In the genomic region with DNA sequence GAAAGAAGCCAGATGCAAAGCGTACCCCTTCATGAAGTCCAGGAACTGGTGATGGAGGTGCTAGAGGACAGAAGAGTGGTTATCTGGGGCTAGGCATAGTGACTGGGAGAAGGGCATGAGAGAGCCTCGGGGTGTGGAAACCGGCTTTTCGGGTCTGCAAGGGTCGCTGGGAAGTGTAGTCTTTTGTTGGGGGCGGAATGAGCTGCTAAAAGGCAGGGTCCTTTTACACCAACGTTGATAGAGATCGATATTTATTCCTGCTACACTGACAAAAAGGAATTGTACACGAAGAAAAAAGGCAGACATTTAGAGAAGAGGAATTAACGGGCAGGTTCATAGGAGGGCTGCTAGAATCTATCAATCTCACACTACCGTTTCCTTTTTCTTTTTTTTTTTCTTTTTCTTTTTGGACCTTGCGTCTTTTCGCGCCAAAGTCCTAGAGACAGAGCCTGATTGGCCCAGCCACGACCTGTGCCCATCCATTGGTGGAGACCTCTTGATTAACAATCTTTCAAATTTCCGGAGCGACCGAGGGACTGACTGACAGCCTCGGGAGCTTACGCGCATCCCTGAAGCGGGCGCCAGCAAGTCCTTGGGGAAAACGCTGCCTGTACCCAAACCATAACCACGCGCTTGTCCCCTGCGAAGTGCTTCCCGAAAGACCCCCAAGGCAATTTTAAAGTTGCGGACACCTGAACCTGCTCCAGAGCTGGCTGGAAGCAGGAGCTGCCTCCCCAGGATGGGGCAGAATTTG, we compare ENCODE assay signal across 8 cellular contexts. TPM values are rescaled to one million over a fixed set of nuclear protein-coding genes. Genes with fewer than 3 reads are reported as not detected.
DNase-seq lines count a peak whose midpoint lies in the region; ATAC-seq and TF ChIP-seq lines count a peak whose summit lies in the region.

No MANE protein-coding gene starts in this region.

- DNase-seq in H7, result peak; percentile 89
- peak; percentile 72 for DNase-seq in LNCaP clone FGC (ENCODE audit: low read depth)
- DNase-seq in activated effector memory CD4-positive, alpha-beta T cell treated with Interleukin-2 at 50 U/mL for 16 hours, result peak; percentile 35
- DNase-seq in occipital lobe (lab: John Stamatoyannopoulos, UW), result peak; percentile 18

- H3K9me3 ChIP-seq in ES-I3 (ENCODE audit: control insufficient read depth, insufficient read depth, low read length) (no peaks in the 10 kb centered on the region), gastroesophageal sphincter (no peaks in the 10 kb centered on the region), thymus (ENCODE audit: control insufficient read depth) (no peaks in the 10 kb centered on the region)

- peak overlapping the region in 1 of 4 donors; percentile 35 for H3K27ac ChIP-seq in gastroesophageal sphincter
- no peak overlapping the region for H3K27ac ChIP-seq in thymus (ENCODE audit: low read depth)

- no peaks in the 10 kb centered on the region for H3K36me3 ChIP-seq in ES-I3 (ENCODE audit: insufficient read depth, low read length)
- no peaks in the 10 kb centered on the region for H3K36me3 ChIP-seq in H7 (replicated peaks; ENCODE audit: control insufficient read depth, insufficient read depth, low read length)
- H3K36me3 ChIP-seq in gastroesophageal sphincter, result no peaks in the 10 kb centered on the region
- H3K36me3 ChIP-seq in thymus (ENCODE audit: control insufficient read depth, insufficient read depth), result no peaks in the 10 kb centered on the region

- no peak for TF ChIP-seq EP300 in gastroesophageal sphincter (IDR thresholded peaks at IDR 0.05)

- H3K4me3 ChIP-seq in H7 (ENCODE audit: insufficient read depth, low read depth, low read length), result peak overlapping the region; percentile 46
- peak overlapping the region; percentile 88 for H3K4me3 ChIP-seq in LNCaP clone FGC (ENCODE audit: low read depth, low read length)
- H3K4me3 ChIP-seq in gastroesophageal sphincter, result peak overlapping the region; percentile 37 to 50
- peak overlapping the region; percentile 45 for H3K4me3 ChIP-seq in thymus (ENCODE audit: low read length)

- peak; percentile 78 for ATAC-seq in gastroesophageal sphincter

- H3K4me1 ChIP-seq in ES-I3 (ENCODE audit: insufficient read depth, low read length) (no peaks in the 10 kb centered on the region), gastroesophageal sphincter (peaks cover 0 to 19% (median 6%) of the 10 kb centered on the region in 3 donors), thymus (ENCODE audit: control insufficient read depth, insufficient read depth, low read length) (peaks cover 6% of the 10 kb centered on the region)

- H3K27me3 ChIP-seq in H7 (ENCODE audit: control insufficient read depth, insufficient read depth, low read length) (no peaks in the 10 kb centered on the region), gastroesophageal sphincter (no peaks in the 10 kb centered on the region), thymus (ENCODE audit: control insufficient read depth, insufficient read depth) (no peaks in the 10 kb centered on the region)

- 0% methylated on average over 16 to 19 of the region's 29 CpGs for WGBS in gastroesophageal sphincter (ENCODE audit: low coverage in 1 of 2), 2 donors
- WGBS in thymus, result under 1% methylated on average over 29 of the region's 29 CpGs

- TF ChIP-seq POLR2A in Raji (IDR thresholded peaks at IDR 0.05; ENCODE audit: insufficient read depth, low read depth, low read length) (peak; percentile 58), gastroesophageal sphincter (IDR thresholded peaks at IDR 0.05) (peak in 1 of 2 donors; percentile 4)

- TF ChIP-seq CTCF in LNCaP clone FGC (IDR thresholded peaks at IDR 0.05; ENCODE audit: control insufficient read depth, extremely low read depth, insufficient read depth), result no peak
- TF ChIP-seq CTCF in gastroesophageal sphincter (IDR thresholded peaks at IDR 0.05), result no peak

- peak overlapping the region; percentile 94 for H3K9ac ChIP-seq in ES-I3 (ENCODE audit: low read depth, low read length)

RNA-seq across cellular contexts. Expression of gene DHRS7B, which starts 27.7 kb away (rescaled TPM):
- 31.8 and 54.6 TPM in 2 replicates for total RNA-seq in H7 (2014; rRNA removed; shearing (Covaris generic))
- total RNA-seq in gastroesophageal sphincter (10 to 100 TPM; 17.0 to 44.2 (median 37.4) TPM), occipital lobe (10.9 TPM)
- polyA plus RNA-seq in thymus, result 22.8 TPM

RNA-seq across cellular contexts. Expression of gene USP22, which starts 56.3 kb away (rescaled TPM):
- total RNA-seq in H7 (2014; rRNA removed; shearing (Covaris generic)), result 432 and 539 TPM in 2 replicates
- 100 to 1,000 TPM; 101 to 128 (median 104) TPM for total RNA-seq in gastroesophageal sphincter
- total RNA-seq in occipital lobe, result 342 TPM
- 52.5 TPM for polyA plus RNA-seq in thymus

Comparison
In these comparisons a context has a peak if more than half of its experiments do, and no peak if none do; other contexts are left out.
1. DNase-seq: peak in every context shown above with its lines; median percentile 89 in H7; 72 in LNCaP clone FGC; 35 in activated effector memory CD4-positive, alpha-beta T cell treated with Interleukin-2 at 50 U/mL for 16 hours; 18 in occipital lobe.